Comparison of ENCODE assay signal across 25 cellular contexts in genomic region chr11:69537126-69537525, GRCh38. TPM values are rescaled to one million over a fixed set of nuclear protein-coding genes. Genes with fewer than 3 reads are reported as not detected.
"Had no signal": no experiment of that assay in that cellular context is flagged by ENCODE, and none has a peak within 500 bp of the region (broad histone marks: within the 10 kb centered on the region; RNA-seq: fewer than 3 reads in every experiment).

No MANE protein-coding gene starts in this region.

- DNase-seq: activated CD4-positive, alpha-beta T cell treated with anti-CD3 and anti-CD28 coated beads for 1 hour; activated CD4-positive, alpha-beta T cell treated with anti-CD3 and anti-CD28 coated beads, Interleukin-2, amount 50 U/mL, for 1 hour; activated CD8-positive, alpha-beta T cell treated with anti-CD3 and anti-CD28 coated beads, Interleukin-2, amount 10 ng/mL, durations not matched to agents 7 days and 5 days; activated naive CD4-positive, alpha-beta T cell treated with anti-CD3 and anti-CD28 coated beads for 36 hours; activated T-cell treated with anti-CD3 and anti-CD28 coated beads, Interleukin-2, amount 50 U/mL, for 24 hours; amygdala; dermis blood vessel endothelial cell; effector CD8-positive, alpha-beta T cell; foreskin melanocyte; hippocampal formation; stimulated activated CD4-positive, alpha-beta T cell treated with anti-CD3 and anti-CD28 coated beads, Interleukin-2, amount 100 ng/mL, for 24 hours; stomach; T-helper 1 cell; transverse colon had no signal

- H3K27ac ChIP-seq: pancreas, skin epidermis, stomach, suprapubic skin, transverse colon, vagina had no signal

- H3K27me3 ChIP-seq: pancreas, stomach, suprapubic skin, transverse colon, vagina had no signal

- H3K36me3 ChIP-seq: pancreas, stomach, suprapubic skin, transverse colon, vagina had no signal

- ATAC-seq: activated CD8-positive, alpha-beta T cell treated with anti-CD3 and anti-CD28 coated beads, Interleukin-2, amount 10 ng/mL, durations not matched to agents 7 days and 5 days; activated T-helper 17 cell treated with anti-CD3 and anti-CD28 coated beads, Interleukin-2, amount 50 U/mL, for 72 hours; natural killer cell treated with Interleukin-12 subunit alpha and Interleukin-12 subunit beta and Interleukin-15 and Interleukin-18, amount 100 ng/mL, for 72 hours; pancreas; right cardiac atrium; stimulated activated effector memory CD8-positive, alpha-beta T cell treated with anti-CD3 and anti-CD28 coated beads, Interleukin-12 subunit alpha, Interleukin-12 subunit beta, amount 100 ng/mL, for 72 hours had no signal

- H3K4me3 ChIP-seq: lung, pancreas, skin epidermis, stomach, suprapubic skin, transverse colon, vagina had no signal

- H3K4me1 ChIP-seq: pancreas had no signal

- H3K9me3 ChIP-seq: pancreas, stomach, suprapubic skin, transverse colon, vagina had no signal

RNA-seq across cellular contexts. Expression of gene LINC01488, which starts 55.7 kb away (rescaled TPM):
- total RNA-seq: activated CD8-positive, alpha-beta T cell treated with anti-CD3 and anti-CD28 coated beads, Interleukin-2, amount 10 ng/mL, durations not matched to agents 7 days and 5 days; activated naive CD4-positive, alpha-beta T cell treated with anti-CD3 and anti-CD28 coated beads for 36 hours; activated T-helper 17 cell treated with anti-CD3 and anti-CD28 coated beads, Interleukin-2, amount 50 U/mL, for 72 hours; dermis blood vessel endothelial cell; lung; mesothelial cell of epicardium; natural killer cell treated with Interleukin-12 subunit alpha and Interleukin-12 subunit beta and Interleukin-15 and Interleukin-18, amount 100 ng/mL, for 72 hours; pancreas; pulmonary artery endothelial cell; stomach; suprapubic skin; transverse colon; vagina had no signal
- polyA plus RNA-seq: lung, pancreas, stomach had no signal
